In genomic region chr19:41927810-41928192, GRCh38 we compare ENCODE assay signal across 1 cellular context.
TF ChIP-seq lines count a peak whose summit lies in the region.

No MANE protein-coding gene starts in this region.

TF ChIP-seq in WTC11, 78 proteins besides CTCF, POLR2A, EP300 and RAD21 (continued from another document):
- TF ChIP-seq ZNF317 (CRISPR knock-in tag; IDR thresholded peaks at IDR 0.05; ENCODE audit: borderline replicate concordance, low read depth), result no peak
- TF ChIP-seq, protein P1, sequence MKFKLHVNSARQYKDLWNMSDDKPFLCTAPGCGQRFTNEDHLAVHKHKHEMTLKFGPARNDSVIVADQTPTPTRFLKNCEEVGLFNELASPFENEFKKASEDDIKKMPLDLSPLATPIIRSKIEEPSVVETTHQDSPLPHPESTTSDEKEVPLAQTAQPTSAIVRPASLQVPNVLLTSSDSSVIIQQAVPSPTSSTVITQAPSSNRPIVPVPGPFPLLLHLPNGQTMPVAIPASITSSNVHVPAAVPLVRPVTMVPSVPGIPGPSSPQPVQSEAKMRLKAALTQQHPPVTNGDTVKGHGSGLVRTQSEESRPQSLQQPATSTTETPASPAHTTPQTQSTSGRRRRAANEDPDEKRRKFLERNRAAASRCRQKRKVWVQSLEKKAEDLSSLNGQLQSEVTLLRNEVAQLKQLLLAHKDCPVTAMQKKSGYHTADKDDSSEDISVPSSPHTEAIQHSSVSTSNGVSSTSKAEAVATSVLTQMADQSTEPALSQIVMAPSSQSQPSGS (CRISPR knock-in tag; IDR thresholded peaks at IDR 0.05; ENCODE audit: borderline replicate concordance, low read depth), result no peak
TF ChIP-seq in WTC11: peak in this region for 0.
